Comparison of ENCODE assay signal across 11 cellular contexts in genomic region chr15:64455951-64456350, GRCh38. TPM values are rescaled to one million over a fixed set of nuclear protein-coding genes. Genes with fewer than 3 reads are reported as not detected.
DNase-seq lines count a peak whose midpoint lies in the region; ATAC-seq and TF ChIP-seq lines count a peak whose summit lies in the region.
"Had no signal": no experiment of that assay in that cellular context is flagged by ENCODE, and none has a peak within 500 bp of the region (broad histone marks: within the 10 kb centered on the region; RNA-seq: fewer than 3 reads in every experiment).

No MANE protein-coding gene starts in this region.

- no peaks in the 10 kb centered on the region for H3K27me3 Mint-ChIP-seq in CD8-positive, alpha-beta T cell (ENCODE audit: low read depth)
- H3K27me3 Mint-ChIP-seq in neural progenitor cell (ENCODE audit: insufficient read depth, low read depth) (no peaks in the 10 kb centered on the region), chondrocyte (ENCODE audit: low read depth) (no peaks in the 10 kb centered on the region)

- no peak overlapping the region for H3K4me3 ChIP-seq in CD8-positive, alpha-beta T cell (ENCODE audit: low read depth, low read length)
- no peak overlapping the region for H3K4me3 ChIP-seq in astrocyte of the cerebellum (ENCODE audit: low read depth, low read length)
- H3K4me3 ChIP-seq in neural progenitor cell = no peak overlapping the region
- no peak overlapping the region for H3K4me3 ChIP-seq in foreskin fibroblast (ENCODE audit: low read depth in 1 of 2, low read length in 2 of 2)
- H3K4me3 ChIP-seq: K562, psoas muscle had no signal

- peak in 1 of 7 experiments; percentile 25 for DNase-seq in CD8-positive, alpha-beta T cell
- peak; percentile 33 to 67 for DNase-seq in NCI-H526 (lab: John Stamatoyannopoulos, UW)
- peak; percentile 56 for DNase-seq in astrocyte of the cerebellum (ENCODE audit: low read depth)
- DNase-seq in neural progenitor cell (ENCODE audit: low spot score) = peak; percentile 54
- DNase-seq in chondrocyte (ENCODE audit: low spot score) = no peak
- DNase-seq in NCI-H774 (lab: John Stamatoyannopoulos, UW) = no peak
- DNase-seq in foreskin fibroblast = no peak
- DNase-seq in left lobe of liver (ENCODE audit: low spot score) = no peak
- DNase-seq: central memory CD4-positive, alpha-beta T cell; psoas muscle had no signal

- H3K4me1 ChIP-seq in CD8-positive, alpha-beta T cell (ENCODE audit: insufficient read depth, low read length) = peaks cover 65% of the 10 kb centered on the region
- H3K4me1 ChIP-seq in neural progenitor cell = peaks cover 67% of the 10 kb centered on the region

- H3K9me3 ChIP-seq in CD8-positive, alpha-beta T cell (ENCODE audit: low read length) = no peaks in the 10 kb centered on the region
- no peaks in the 10 kb centered on the region for H3K9me3 ChIP-seq in neural progenitor cell (ENCODE audit: low read depth)
- H3K9me3 ChIP-seq: psoas muscle had no signal

- H3F3A ChIP-seq in neural progenitor cell (ENCODE audit: low read depth) = peaks cover 46% of the 10 kb centered on the region

- H3K79me2 ChIP-seq in neural progenitor cell (ENCODE audit: low read depth) = peaks cover 4% of the 10 kb centered on the region

- H3K9ac ChIP-seq in neural progenitor cell = no peak overlapping the region

- no peak for TF ChIP-seq CTCF in CD8-positive, alpha-beta T cell (IDR thresholded peaks at IDR 0.05)
- no peak for TF ChIP-seq CTCF in astrocyte of the cerebellum (IDR thresholded peaks at IDR 0.05; ENCODE audit: low read depth, low read length, missing control alignments)
- TF ChIP-seq CTCF in neural progenitor cell (IDR thresholded peaks at IDR 0.05) = no peak
- TF ChIP-seq CTCF in chondrocyte (IDR thresholded peaks at IDR 0.05) = no peak
- TF ChIP-seq CTCF in foreskin fibroblast (IDR thresholded peaks at IDR 0.05; ENCODE audit: low read depth, low read length) = no peak

- POLR2A ChIA-PET in CD8-positive, alpha-beta T cell (lab: Charles Lee) = interaction anchor here (0.6 to 1.5 kb wide), 2 partner anchors 27 to 38 kb away, joined by 3 to 6 read pairs; no protein-coding TSS in a partner anchor

- peaks cover 10% of the 10 kb centered on the region for H3K36me3 Mint-ChIP-seq in CD8-positive, alpha-beta T cell
- H3K36me3 Mint-ChIP-seq in neural progenitor cell (peaks cover 1% of the 10 kb centered on the region), chondrocyte (ENCODE audit: low read depth) (peaks cover 6% of the 10 kb centered on the region)

- CTCF ChIA-PET in CD8-positive, alpha-beta T cell (lab: Charles Lee) = interaction anchor here (0.8 to 1.9 kb wide), 3 partner anchors 8 to 29 kb away, joined by 3 to 5 read pairs (median 5); no protein-coding TSS in a partner anchor

- H3K27ac Mint-ChIP-seq in CD8-positive, alpha-beta T cell = peak overlapping the region; percentile 91
- H3K27ac Mint-ChIP-seq in neural progenitor cell = peak overlapping the region; percentile 97
- no peak overlapping the region for H3K27ac Mint-ChIP-seq in chondrocyte (ENCODE audit: unreplicated experiment)

- no peaks in the 10 kb centered on the region for H3K27me3 ChIP-seq in CD8-positive, alpha-beta T cell (ENCODE audit: insufficient read depth, low read length)
- no peaks in the 10 kb centered on the region for H3K27me3 ChIP-seq in neural progenitor cell

- in situ Hi-C loops in astrocyte of the cerebellum (cut with HindIII; ENCODE audit: low sequenced_read_pairs) = no loop called here

- no peak overlapping the region for H2AFZ ChIP-seq in neural progenitor cell (replicated peaks)

- H3K4me3 Mint-ChIP-seq in CD8-positive, alpha-beta T cell = peak overlapping the region; percentile 67
- H3K4me3 Mint-ChIP-seq in neural progenitor cell = peak overlapping the region; percentile 74
- H3K4me3 Mint-ChIP-seq in chondrocyte (ENCODE audit: unreplicated experiment) = no peak overlapping the region

- no peak for ATAC-seq in CD8-positive, alpha-beta T cell
- no peak for ATAC-seq in left lobe of liver
- ATAC-seq: K562, psoas muscle had no signal

- H3K9me3 Mint-ChIP-seq in CD8-positive, alpha-beta T cell = no peaks in the 10 kb centered on the region
- H3K9me3 Mint-ChIP-seq in neural progenitor cell (no peaks in the 10 kb centered on the region), chondrocyte (ENCODE audit: low read depth) (no peaks in the 10 kb centered on the region)

- H3K4me2 ChIP-seq in neural progenitor cell = peak overlapping the region; percentile 66

- H3K27ac ChIP-seq in CD8-positive, alpha-beta T cell (ENCODE audit: low read depth, low read length) = no peak overlapping the region
- H3K27ac ChIP-seq in neural progenitor cell = no peak overlapping the region
- H3K27ac ChIP-seq: psoas muscle had no signal

- H4K20me1 ChIP-seq in neural progenitor cell (ENCODE audit: low read depth) = peaks cover 37% of the 10 kb centered on the region

- peaks cover 67% of the 10 kb centered on the region for H3K4me1 Mint-ChIP-seq in CD8-positive, alpha-beta T cell (ENCODE audit: low read depth)
- H3K4me1 Mint-ChIP-seq in neural progenitor cell (peaks cover 78% of the 10 kb centered on the region), chondrocyte (ENCODE audit: low read depth) (peaks cover 37% of the 10 kb centered on the region)

- H3K36me3 ChIP-seq in CD8-positive, alpha-beta T cell (ENCODE audit: insufficient read depth, low read length) = no peaks in the 10 kb centered on the region
- no peaks in the 10 kb centered on the region for H3K36me3 ChIP-seq in neural progenitor cell

- intact Hi-C loops in CD8-positive, alpha-beta T cell (cut with DNase I, micrococcal nuclease) = no loop called here

RNA-seq across cellular contexts. Expression of gene ZNF609, which starts 4.4 kb away (rescaled TPM):
- 10 to 100 TPM; 40.1 to 40.7 TPM for total RNA-seq in CD8-positive, alpha-beta T cell
- total RNA-seq in neural progenitor cell (ENCODE audit: low replicate concordance) (21.5 and 31.1 TPM in 2 replicates), chondrocyte (24.1 to 27.2 TPM (median 24.2 TPM) in 3 replicates), left lobe of liver (16.3 TPM)

Comparison
In these comparisons a context has a peak if more than half of its experiments do, and no peak if none do; other contexts are left out.
1. DNase-seq: peak in NCI-H526 (2 of 2), astrocyte of the cerebellum (single experiment) and neural progenitor cell (single experiment); none in chondrocyte (single experiment), NCI-H774 (single experiment), foreskin fibroblast (0 of 2) and left lobe of liver (single experiment).